ENCODE assay signal across 13 cellular contexts in genomic region chr9:133129001-133129799, GRCh38. TPM values are rescaled to one million over a fixed set of nuclear protein-coding genes. Genes with fewer than 3 reads are reported as not detected.
DNase-seq lines count a peak whose midpoint lies in the region; ATAC-seq, FAIRE-seq and TF ChIP-seq lines count a peak whose summit lies in the region.
"Had no signal": no experiment of that assay in that cellular context is flagged by ENCODE, and none has a peak within 500 bp of the region (broad histone marks: within the 10 kb centered on the region; RNA-seq: fewer than 3 reads in every experiment).

No MANE protein-coding gene starts in this region.

- H3K4me3 ChIP-seq in skin epidermis = peak overlapping the region in 3 of 7 experiments; percentile 12 to 24 (median 12)
- H3K4me3 ChIP-seq: A549 had no signal

- CTCF ChIA-PET in activated CD4-positive, alpha-beta T cell treated with anti-CD3 and anti-CD28 coated beads for 36 hours (lab: Charles Lee) = interaction anchor here (0.7 kb wide), 1 partner anchor 20 kb away, joined by 3 read pairs; no protein-coding TSS in a partner anchor
- CTCF ChIA-PET in activated CD4-positive, alpha-beta memory T cell treated with anti-CD3 and anti-CD28 coated beads, Interleukin-2, amount 10 ng/mL, durations not matched to agents 7 days and 5 days (lab: Charles Lee) = interaction anchor here (9.9 kb wide), 1 partner anchor 17 kb away, joined by 190 read pairs; no protein-coding TSS in a partner anchor

- intact Hi-C loops in activated CD4-positive, alpha-beta T cell treated with anti-CD3 and anti-CD28 coated beads for 36 hours (cut with DNase I, micrococcal nuclease) = no loop called here
- intact Hi-C loops in left ventricle myocardium superior (cut with micrococcal nuclease) = no loop called here

- H3K27ac ChIP-seq in skin epidermis = peak overlapping the region in 20 of 21 experiments; percentile 22 to 99 (median 80)
- H3K27ac ChIP-seq: A549 had no signal

- peaks cover 82% of the 10 kb centered on the region for H3K4me1 Mint-ChIP-seq in activated CD4-positive, alpha-beta T cell treated with anti-CD3 and anti-CD28 coated beads for 36 hours
- peaks cover 87% of the 10 kb centered on the region for H3K4me1 Mint-ChIP-seq in activated CD4-positive, alpha-beta memory T cell treated with anti-CD3 and anti-CD28 coated beads, Interleukin-2, amount 10 ng/mL, durations not matched to agents 7 days and 5 days
- H3K4me1 Mint-ChIP-seq in endothelial cell (ENCODE audit: unreplicated experiment) = peaks cover 13% of the 10 kb centered on the region

- no peak for TF ChIP-seq CTCF in endothelial cell (IDR thresholded peaks at IDR 0.05; ENCODE audit: unreplicated experiment)

- FAIRE-seq in GM19239 (lab: Jason Lieb, UNC) = no peak
- FAIRE-seq: A549 had no signal

- POLR2A ChIA-PET in activated CD4-positive, alpha-beta T cell treated with anti-CD3 and anti-CD28 coated beads for 36 hours (lab: Charles Lee) = no interaction called here
- POLR2A ChIA-PET in activated CD4-positive, alpha-beta memory T cell treated with anti-CD3 and anti-CD28 coated beads, Interleukin-2, amount 10 ng/mL, durations not matched to agents 7 days and 5 days (lab: Charles Lee) = interaction anchor here (1.6 to 8.9 kb wide), 4 partner anchors 14 to 245 kb away, joined by 4 to 148 read pairs (median 62); partner anchors contain the start of gene RALGDS

- no peak for ATAC-seq in activated CD4-positive, alpha-beta T cell treated with anti-CD3 and anti-CD28 coated beads for 36 hours
- peak; percentile 3 for ATAC-seq in left ventricle myocardium superior
- ATAC-seq: A549 had no signal

- no peak for DNase-seq in activated CD4-positive, alpha-beta T cell treated with anti-CD3 and anti-CD28 coated beads for 36 hours
- DNase-seq in activated CD4-positive, alpha-beta T cell treated with anti-CD3 and anti-CD28 coated beads, Interleukin-2, amount 50 U/mL, for 4 hours = no peak
- DNase-seq in activated CD4-positive, alpha-beta memory T cell treated with anti-CD3 and anti-CD28 coated beads, Interleukin-2, amount 10 ng/mL, durations not matched to agents 7 days and 5 days = no peak
- DNase-seq in left ventricle myocardium superior (peak; percentile 70), RPMI8226 (no peak), GM19239 (ENCODE audit: insufficient read length, low spot score) (no peak), endothelial cell (ENCODE audit: low spot score) (no peak)
- DNase-seq: endodermal cell; MM.1S; NK-92 treated with Interleukin-12 subunit alpha and Interleukin-12 subunit beta, amount 100 ng/mL, for 24 hours; T1000 had no signal

- peak overlapping the region; percentile 74 for H3K4me3 Mint-ChIP-seq in activated CD4-positive, alpha-beta T cell treated with anti-CD3 and anti-CD28 coated beads for 36 hours
- peak overlapping the region; percentile 91 for H3K4me3 Mint-ChIP-seq in activated CD4-positive, alpha-beta memory T cell treated with anti-CD3 and anti-CD28 coated beads, Interleukin-2, amount 10 ng/mL, durations not matched to agents 7 days and 5 days
- no peak overlapping the region for H3K4me3 Mint-ChIP-seq in endothelial cell (ENCODE audit: unreplicated experiment)
- H3K4me3 Mint-ChIP-seq: endodermal cell had no signal

- no peaks in the 10 kb centered on the region for H3K27me3 Mint-ChIP-seq in activated CD4-positive, alpha-beta T cell treated with anti-CD3 and anti-CD28 coated beads for 36 hours
- no peaks in the 10 kb centered on the region for H3K27me3 Mint-ChIP-seq in activated CD4-positive, alpha-beta memory T cell treated with anti-CD3 and anti-CD28 coated beads, Interleukin-2, amount 10 ng/mL, durations not matched to agents 7 days and 5 days
- peaks cover 13% of the 10 kb centered on the region for H3K27me3 Mint-ChIP-seq in endothelial cell (ENCODE audit: unreplicated experiment)

- H3K9me3 Mint-ChIP-seq in activated CD4-positive, alpha-beta T cell treated with anti-CD3 and anti-CD28 coated beads for 36 hours (ENCODE audit: low read depth) = no peaks in the 10 kb centered on the region
- H3K9me3 Mint-ChIP-seq in activated CD4-positive, alpha-beta memory T cell treated with anti-CD3 and anti-CD28 coated beads, Interleukin-2, amount 10 ng/mL, durations not matched to agents 7 days and 5 days = no peaks in the 10 kb centered on the region
- no peaks in the 10 kb centered on the region for H3K9me3 Mint-ChIP-seq in endothelial cell (ENCODE audit: unreplicated experiment)
- H3K9me3 Mint-ChIP-seq: endodermal cell had no signal

- H3K27ac Mint-ChIP-seq in activated CD4-positive, alpha-beta T cell treated with anti-CD3 and anti-CD28 coated beads for 36 hours = peak overlapping the region; percentile 55
- H3K27ac Mint-ChIP-seq in activated CD4-positive, alpha-beta memory T cell treated with anti-CD3 and anti-CD28 coated beads, Interleukin-2, amount 10 ng/mL, durations not matched to agents 7 days and 5 days = peak overlapping the region; percentile 99
- H3K27ac Mint-ChIP-seq in endothelial cell (ENCODE audit: unreplicated experiment) = no peak overlapping the region
- H3K27ac Mint-ChIP-seq: endodermal cell had no signal

- peaks cover 16% of the 10 kb centered on the region for H3K36me3 Mint-ChIP-seq in activated CD4-positive, alpha-beta T cell treated with anti-CD3 and anti-CD28 coated beads for 36 hours (ENCODE audit: low read depth)
- peaks cover 36% of the 10 kb centered on the region for H3K36me3 Mint-ChIP-seq in activated CD4-positive, alpha-beta memory T cell treated with anti-CD3 and anti-CD28 coated beads, Interleukin-2, amount 10 ng/mL, durations not matched to agents 7 days and 5 days (ENCODE audit: low read depth)
- H3K36me3 Mint-ChIP-seq in endothelial cell (ENCODE audit: low read depth, unreplicated experiment) = peaks cover 12% of the 10 kb centered on the region

RNA-seq across cellular contexts. Expression of gene RALGDS, which starts 8.2 kb away (rescaled TPM):
- total RNA-seq in activated CD4-positive, alpha-beta T cell treated with anti-CD3 and anti-CD28 coated beads for 36 hours = 10 to 100 TPM; 65.1 to 78.6 TPM
- total RNA-seq in activated CD4-positive, alpha-beta memory T cell treated with anti-CD3 and anti-CD28 coated beads, Interleukin-2, amount 10 ng/mL, durations not matched to agents 7 days and 5 days = 100 to 1,000 TPM; 113 to 123 TPM
- total RNA-seq in left ventricle myocardium superior = 33.1 TPM
- total RNA-seq in endothelial cell (ENCODE audit: unreplicated experiment) = 80.6 TPM

RNA-seq across cellular contexts. Expression of gene GBGT1, which starts 34.5 kb away (rescaled TPM):
- total RNA-seq in activated CD4-positive, alpha-beta T cell treated with anti-CD3 and anti-CD28 coated beads for 36 hours = 1 to 10 TPM; 3.8 to 4.8 TPM
- total RNA-seq in activated CD4-positive, alpha-beta memory T cell treated with anti-CD3 and anti-CD28 coated beads, Interleukin-2, amount 10 ng/mL, durations not matched to agents 7 days and 5 days = 1 to 10 TPM; 2.5 to 3.9 TPM
- 6.2 TPM for total RNA-seq in left ventricle myocardium superior
- 98.4 TPM for total RNA-seq in endothelial cell (ENCODE audit: unreplicated experiment)

Comparison
In these comparisons a context has a peak if more than half of its experiments do, and no peak if none do; other contexts are left out.
1. RNA of gene GBGT1, which starts 34.5 kb away (total RNA-seq): 98.4 TPM in endothelial cell (single experiment); 6.2 TPM in left ventricle myocardium superior (single experiment), 3.8 to 4.8 TPM in activated CD4-positive, alpha-beta T cell treated with anti-CD3 and anti-CD28 coated beads for 36 hours and 2.5 to 3.9 TPM in activated CD4-positive, alpha-beta memory T cell treated with anti-CD3 and anti-CD28 coated beads, Interleukin-2, amount 10 ng/mL, durations not matched to agents 7 days and 5 days; every median in the first group is over 10 times any median in the second.